In genomic region chr5:55096860-55097259, GRCh38 we compare ENCODE assay signal across 17 cellular contexts. TPM values are rescaled to one million over a fixed set of nuclear protein-coding genes. Genes with fewer than 3 reads are reported as not detected.
A peak's percentile ranks its signal among the peaks of the same experiment; 100 is the strongest.
DNase-seq lines count a peak whose midpoint lies in the region; ATAC-seq and TF ChIP-seq lines count a peak whose summit lies in the region.
"Had no signal": no experiment of that assay in that cellular context is flagged by ENCODE, and none has a peak within 500 bp of the region (broad histone marks: within the 10 kb centered on the region; RNA-seq: fewer than 3 reads in every experiment).

No MANE protein-coding gene starts in this region.

- WGBS in heart right ventricle, 2 donors: 66% methylated on average over 6 of the region's 6 CpGs

- peaks cover 72 to 92% (median 82%) of the 10 kb centered on the region in 4 donors for H3K4me1 Mint-ChIP-seq in CD4-positive, alpha-beta memory T cell
- peaks cover 77% of the 10 kb centered on the region for H3K4me1 Mint-ChIP-seq in T-helper 2 cell treated with Interferon-gamma antibody and Interleukin-4, amounts not matched to agents 5 μg/mL and 100 μg/mL, for 36 hours (ENCODE audit: low read depth)
- H3K4me1 Mint-ChIP-seq in effector memory CD8-positive, alpha-beta T cell (ENCODE audit: low read depth in 2 of 2): peaks cover 71 to 81% of the 10 kb centered on the region in 2 donors
- no peaks in the 10 kb centered on the region for H3K4me1 Mint-ChIP-seq in WTC11
- H3K4me1 Mint-ChIP-seq: nephron had no signal

- H3K27me3 ChIP-seq in CD4-positive, alpha-beta memory T cell (ENCODE audit: insufficient read depth, low read length): no peaks in the 10 kb centered on the region
- H3K27me3 ChIP-seq in heart right ventricle: peaks cover 0 to 7% (median 0%) of the 10 kb centered on the region in 7 donors
- peaks cover 50% of the 10 kb centered on the region for H3K27me3 ChIP-seq in WERI-Rb-1 (ENCODE audit: insufficient read depth, low read depth, severe bottlenecking)
- H3K27me3 ChIP-seq: right lobe of liver had no signal

- no peak overlapping the region for H3K27ac ChIP-seq in CD4-positive, alpha-beta memory T cell (ENCODE audit: low read depth, low read length)
- peak overlapping the region in 1 of 10 donors; percentile 76 for H3K27ac ChIP-seq in heart right ventricle
- no peak overlapping the region for H3K27ac ChIP-seq in WERI-Rb-1
- H3K27ac ChIP-seq: C4-2B, right lobe of liver, suprapubic skin had no signal

- H3K27me3 Mint-ChIP-seq in CD4-positive, alpha-beta memory T cell: no peaks in the 10 kb centered on the region
- no peaks in the 10 kb centered on the region for H3K27me3 Mint-ChIP-seq in T-helper 2 cell treated with Interferon-gamma antibody and Interleukin-4, amounts not matched to agents 5 μg/mL and 100 μg/mL, for 36 hours (ENCODE audit: low read depth)
- no peaks in the 10 kb centered on the region for H3K27me3 Mint-ChIP-seq in effector memory CD8-positive, alpha-beta T cell
- no peaks in the 10 kb centered on the region; the same call in none of the 2 replicates for H3K27me3 Mint-ChIP-seq in WTC11 (ENCODE audit: low read depth)

- no peak for TF ChIP-seq CTCF in WTC11 (IDR thresholded peaks at IDR 0.05)
- TF ChIP-seq CTCF in heart right ventricle (IDR thresholded peaks at IDR 0.05): no peak
- no peak for TF ChIP-seq CTCF in WERI-Rb-1 (IDR thresholded peaks at IDR 0.05; ENCODE audit: low read depth, low read length)

- peaks cover 6 to 34% (median 28%) of the 10 kb centered on the region in 8 donors for H3K9me3 Mint-ChIP-seq in CD4-positive, alpha-beta memory T cell
- H3K9me3 Mint-ChIP-seq in T-helper 2 cell treated with Interferon-gamma antibody and Interleukin-4, amounts not matched to agents 5 μg/mL and 100 μg/mL, for 36 hours: peaks cover 65% of the 10 kb centered on the region
- peaks cover 7 to 36% of the 10 kb centered on the region in 2 donors for H3K9me3 Mint-ChIP-seq in effector memory CD8-positive, alpha-beta T cell
- H3K9me3 Mint-ChIP-seq in WTC11: peaks cover 26% of the 10 kb centered on the region

- H3K4me1 ChIP-seq in CD4-positive, alpha-beta memory T cell (ENCODE audit: insufficient read depth, low read length): peaks cover 65% of the 10 kb centered on the region
- no peaks in the 10 kb centered on the region for H3K4me1 ChIP-seq in heart right ventricle
- H3K4me1 ChIP-seq: right lobe of liver, suprapubic skin had no signal

- peak overlapping the region in 1 of 2 donors; percentile 47 for H3K4me3 ChIP-seq in CD4-positive, alpha-beta memory T cell (ENCODE audit: low read length in 2 of 2)
- no peak overlapping the region for H3K4me3 ChIP-seq in heart right ventricle
- no peak overlapping the region for H3K4me3 ChIP-seq in WERI-Rb-1 (ENCODE audit: low read depth, low read length)
- H3K4me3 ChIP-seq: right lobe of liver, suprapubic skin had no signal

- no peaks in the 10 kb centered on the region for H3K36me3 ChIP-seq in CD4-positive, alpha-beta memory T cell (ENCODE audit: insufficient read depth, low read length)
- no peaks in the 10 kb centered on the region for H3K36me3 ChIP-seq in heart right ventricle
- no peaks in the 10 kb centered on the region for H3K36me3 ChIP-seq in WERI-Rb-1
- H3K36me3 ChIP-seq: right lobe of liver, suprapubic skin had no signal

- no peaks in the 10 kb centered on the region for H3K9me3 ChIP-seq in CD4-positive, alpha-beta memory T cell (ENCODE audit: control insufficient read depth in 1 of 2, low read length in 2 of 2)
- H3K9me3 ChIP-seq in heart right ventricle (peaks cover 0 to 7% (median 0%) of the 10 kb centered on the region in 11 donors), WERI-Rb-1 (ENCODE audit: severe bottlenecking) (no peaks in the 10 kb centered on the region)
- H3K9me3 ChIP-seq: right lobe of liver, suprapubic skin had no signal

- POLR2A ChIA-PET in CD4-positive, alpha-beta memory T cell (lab: Charles Lee; ENCODE audit: partially characterized antibody): interaction anchor here (0.5 to 5.1 kb wide), 27 partner anchors 9 to 1384 kb away, joined by 3 to 55 read pairs (median 6); partner anchors contain the start of genes DHX29, ESM1, GZMK and MTREX
- POLR2A ChIA-PET in WTC11 (lab: Charles Lee): interaction anchor here (0.5 kb wide), 1 partner anchor 714 kb away, joined by 3 read pairs; no protein-coding TSS in a partner anchor

- H3K4me3 Mint-ChIP-seq in CD4-positive, alpha-beta memory T cell: peak overlapping the region; percentile 20 to 89 (median 69)
- H3K4me3 Mint-ChIP-seq in T-helper 2 cell treated with Interferon-gamma antibody and Interleukin-4, amounts not matched to agents 5 μg/mL and 100 μg/mL, for 36 hours: peak overlapping the region; percentile 69
- H3K4me3 Mint-ChIP-seq in effector memory CD8-positive, alpha-beta T cell: peak overlapping the region; percentile 76 to 77
- no peak overlapping the region for H3K4me3 Mint-ChIP-seq in WTC11
- H3K4me3 Mint-ChIP-seq: nephron had no signal

- CTCF ChIA-PET in CD4-positive, alpha-beta memory T cell (lab: Charles Lee; ENCODE audit: partially characterized antibody): interaction anchor here (0.8 to 4.0 kb wide), 13 partner anchors 11 to 157 kb away, joined by 3 to 34 read pairs (median 6); partner anchors contain the start of gene GPX8
- CTCF ChIA-PET in WTC11 (lab: Charles Lee): interaction anchor here (1.4 kb wide), 1 partner anchor 60 kb away, joined by 4 read pairs; no protein-coding TSS in a partner anchor

- DNase-seq in CD4-positive, alpha-beta memory T cell: peak; percentile 56 to 72 (median 63)
- DNase-seq in DMS153 (lab: John Stamatoyannopoulos, UW) (peak; percentile 44), WTC11 (ENCODE audit: low spot score) (no peak), heart right ventricle (no peak), WERI-Rb-1 (no peak)
- DNase-seq in T-helper 2 cell treated with Interferon-gamma antibody and Interleukin-4, amounts not matched to agents 5 μg/mL and 100 μg/mL, for 36 hours (ENCODE audit: low spot score): no peak
- peak; percentile 38 to 47 (median 43) for DNase-seq in effector memory CD8-positive, alpha-beta T cell
- DNase-seq: GDM1, IMR-90, left colon, NCI-H1105, NCI-H82, right lobe of liver had no signal

- peaks cover 25% of the 10 kb centered on the region in 2 donors for H3K36me3 Mint-ChIP-seq in CD4-positive, alpha-beta memory T cell
- H3K36me3 Mint-ChIP-seq in T-helper 2 cell treated with Interferon-gamma antibody and Interleukin-4, amounts not matched to agents 5 μg/mL and 100 μg/mL, for 36 hours (ENCODE audit: low read depth): peaks cover 77% of the 10 kb centered on the region
- peaks cover 15% of the 10 kb centered on the region for H3K36me3 Mint-ChIP-seq in effector memory CD8-positive, alpha-beta T cell (ENCODE audit: insufficient read depth)
- H3K36me3 Mint-ChIP-seq in WTC11: peaks cover 5% of the 10 kb centered on the region; the same call in 1 of the 2 replicates

- intact Hi-C loops in CD4-positive, alpha-beta memory T cell (cut with micrococcal nuclease): loop anchor here (1.0 to 2.0 kb wide), 3 partner anchors 24 to 60 kb away; no protein-coding TSS in a partner anchor
- intact Hi-C loops in heart right ventricle (cut with DNase I): no loop called here

- ATAC-seq in effector memory CD8-positive, alpha-beta T cell (replicated peaks): peak; percentile 66
- no peak for ATAC-seq in WTC11
- no peak for ATAC-seq in heart right ventricle
- no peak for ATAC-seq in HG03520 (IDR thresholded peaks at IDR 0.05; ENCODE audit: unreplicated experiment)
- ATAC-seq: left colon, right lobe of liver had no signal

- peak overlapping the region; percentile 74 to 96 (median 90) for H3K27ac Mint-ChIP-seq in CD4-positive, alpha-beta memory T cell
- peak overlapping the region; percentile 96 for H3K27ac Mint-ChIP-seq in T-helper 2 cell treated with Interferon-gamma antibody and Interleukin-4, amounts not matched to agents 5 μg/mL and 100 μg/mL, for 36 hours
- H3K27ac Mint-ChIP-seq in effector memory CD8-positive, alpha-beta T cell: peak overlapping the region; percentile 93 to 94
- no peak overlapping the region for H3K27ac Mint-ChIP-seq in WTC11
- H3K27ac Mint-ChIP-seq: nephron had no signal

TF ChIP-seq in WTC11, 78 proteins besides CTCF, POLR2A, EP300 and RAD21 (continues in another document):
- TF ChIP-seq, protein P1, sequence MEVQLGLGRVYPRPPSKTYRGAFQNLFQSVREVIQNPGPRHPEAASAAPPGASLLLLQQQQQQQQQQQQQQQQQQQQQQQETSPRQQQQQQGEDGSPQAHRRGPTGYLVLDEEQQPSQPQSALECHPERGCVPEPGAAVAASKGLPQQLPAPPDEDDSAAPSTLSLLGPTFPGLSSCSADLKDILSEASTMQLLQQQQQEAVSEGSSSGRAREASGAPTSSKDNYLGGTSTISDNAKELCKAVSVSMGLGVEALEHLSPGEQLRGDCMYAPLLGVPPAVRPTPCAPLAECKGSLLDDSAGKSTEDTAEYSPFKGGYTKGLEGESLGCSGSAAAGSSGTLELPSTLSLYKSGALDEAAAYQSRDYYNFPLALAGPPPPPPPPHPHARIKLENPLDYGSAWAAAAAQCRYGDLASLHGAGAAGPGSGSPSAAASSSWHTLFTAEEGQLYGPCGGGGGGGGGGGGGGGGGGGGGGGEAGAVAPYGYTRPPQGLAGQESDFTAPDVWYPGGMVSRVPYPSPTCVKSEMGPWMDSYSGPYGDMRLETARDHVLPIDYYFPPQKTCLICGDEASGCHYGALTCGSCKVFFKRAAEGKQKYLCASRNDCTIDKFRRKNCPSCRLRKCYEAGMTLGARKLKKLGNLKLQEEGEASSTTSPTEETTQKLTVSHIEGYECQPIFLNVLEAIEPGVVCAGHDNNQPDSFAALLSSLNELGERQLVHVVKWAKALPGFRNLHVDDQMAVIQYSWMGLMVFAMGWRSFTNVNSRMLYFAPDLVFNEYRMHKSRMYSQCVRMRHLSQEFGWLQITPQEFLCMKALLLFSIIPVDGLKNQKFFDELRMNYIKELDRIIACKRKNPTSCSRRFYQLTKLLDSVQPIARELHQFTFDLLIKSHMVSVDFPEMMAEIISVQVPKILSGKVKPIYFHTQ (CRISPR knock-in tag; IDR thresholded peaks at IDR 0.05): no peak
- TF ChIP-seq, protein P2, sequence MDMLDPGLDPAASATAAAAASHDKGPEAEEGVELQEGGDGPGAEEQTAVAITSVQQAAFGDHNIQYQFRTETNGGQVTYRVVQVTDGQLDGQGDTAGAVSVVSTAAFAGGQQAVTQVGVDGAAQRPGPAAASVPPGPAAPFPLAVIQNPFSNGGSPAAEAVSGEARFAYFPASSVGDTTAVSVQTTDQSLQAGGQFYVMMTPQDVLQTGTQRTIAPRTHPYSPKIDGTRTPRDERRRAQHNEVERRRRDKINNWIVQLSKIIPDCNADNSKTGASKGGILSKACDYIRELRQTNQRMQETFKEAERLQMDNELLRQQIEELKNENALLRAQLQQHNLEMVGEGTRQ (CRISPR knock-in tag; IDR thresholded peaks at IDR 0.05): no peak
- TF ChIP-seq FOXP1 (CRISPR knock-in tag; IDR thresholded peaks at IDR 0.05; ENCODE audit: borderline replicate concordance): no peak
- TF ChIP-seq ZNF317 (CRISPR knock-in tag; IDR thresholded peaks at IDR 0.05; ENCODE audit: borderline replicate concordance, low read depth): no peak

RNA-seq across cellular contexts. Expression of gene GZMA, which starts 5.6 kb away (rescaled TPM):
- 10 to 100 TPM; 25.0 to 28.2 TPM for total RNA-seq in CD4-positive, alpha-beta memory T cell
- polyA plus RNA-seq in CD4-positive, alpha-beta memory T cell: 100 to 1,000 TPM; 199 to 230 TPM
- total RNA-seq in WTC11 (2021): not detected in 3 replicates
- 10 to 100 TPM in 1 of 10 donors, 1 to 10 TPM in 1, under 1 TPM in 6, not detected in 2; 0.26 to 13.2 (median 0.70) TPM for total RNA-seq in heart right ventricle
- polyA plus RNA-seq in heart right ventricle: 1 to 10 TPM in 1 of 2 donors, under 1 TPM in 1; 0.83 to 2.8 TPM
- total RNA-seq: IMR-90, suprapubic skin had no signal
- polyA plus RNA-seq: IMR-90 had no signal

Comparison
In these comparisons a context has a peak if more than half of its experiments do, and no peak if none do; other contexts are left out.
1. DNase-seq: peak in CD4-positive, alpha-beta memory T cell (5 of 5), DMS153 (single experiment) and effector memory CD8-positive, alpha-beta T cell (3 of 3); none in T-helper 2 cell treated with Interferon-gamma antibody and Interleukin-4, amounts not matched to agents 5 μg/mL and 100 μg/mL, for 36 hours (single experiment), WTC11 (single experiment), heart right ventricle (0 of 2) and WERI-Rb-1 (single experiment).